ENCODE assay signal across 12 cellular contexts in the genomic region with DNA sequence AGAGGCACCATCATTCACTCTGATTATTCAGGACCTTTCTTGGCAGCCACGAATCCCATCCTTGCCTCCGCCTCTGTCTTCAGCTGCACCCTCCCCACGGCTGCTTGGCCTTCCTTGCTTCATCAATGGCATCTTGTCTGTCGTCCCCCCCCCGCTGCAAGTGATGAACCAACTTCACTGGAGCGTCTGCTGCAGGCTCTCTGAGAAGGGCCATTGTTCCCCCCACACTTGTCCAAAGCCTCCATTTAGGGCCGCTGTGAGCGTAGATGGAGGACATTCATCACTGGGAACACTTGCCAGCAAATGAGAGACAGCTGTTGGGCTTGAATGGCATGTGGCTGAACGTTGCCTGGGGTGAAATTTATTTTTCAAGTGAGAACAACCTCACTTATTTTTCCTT.
"Had no signal": no experiment of that assay in that cellular context is flagged by ENCODE, and none has a peak within 500 bp of the region (broad histone marks: within the 10 kb centered on the region; RNA-seq: fewer than 3 reads in every experiment).

No MANE protein-coding gene starts in this region.

- ATAC-seq: activated T-helper 17 cell treated with anti-CD3 and anti-CD28 coated beads, Interleukin-2, amount 50 U/mL, for 72 hours had no signal

- H3K4me3 ChIP-seq: prostate gland, thoracic aorta had no signal

- DNase-seq: activated CD4-positive, alpha-beta T cell treated with anti-CD3 and anti-CD28 coated beads, Interleukin-2, amount 50 U/mL, for 1 hour; activated CD4-positive, CD25-positive, alpha-beta regulatory T cell; activated naive CD4-positive, alpha-beta T cell treated with anti-CD3 and anti-CD28 coated beads for 36 hours; activated T-cell treated with anti-CD3 and anti-CD28 coated beads for 4 hours; endodermal cell; erythroblast; mesendoderm; stimulated activated CD4-positive, alpha-beta T cell treated with anti-CD3 and anti-CD28 coated beads, Interleukin-4, amount 100 ng/mL, for 24 hours; T-helper 2 cell had no signal
